In genomic region chr7:112204072-112204775, GRCh38 we compare ENCODE assay signal across 8 cellular contexts. TPM values are rescaled to one million over a fixed set of nuclear protein-coding genes. Genes with fewer than 3 reads are reported as not detected.
DNase-seq lines count a peak whose midpoint lies in the region; ATAC-seq and TF ChIP-seq lines count a peak whose summit lies in the region.

No MANE protein-coding gene starts in this region.

- no peak overlapping the region for H4K91ac ChIP-seq in neuronal stem cell (ENCODE audit: low read depth, low read length, poor library complexity)

- intact Hi-C loops in activated CD4-positive, alpha-beta T cell treated with anti-CD3 and anti-CD28 coated beads for 36 hours (cut with DNase I, micrococcal nuclease) = no loop called here
- intact Hi-C loops in PC-3 (cut with micrococcal nuclease) = loop anchor here (1.0 to 2.0 kb wide), 2 partner anchors 67 to 117 kb away; no protein-coding TSS in a partner anchor

- H3K9me3 Mint-ChIP-seq in activated CD4-positive, alpha-beta T cell treated with anti-CD3 and anti-CD28 coated beads for 36 hours (ENCODE audit: low read depth) = no peaks in the 10 kb centered on the region
- H3K9me3 Mint-ChIP-seq in endothelial cell (ENCODE audit: unreplicated experiment) = no peaks in the 10 kb centered on the region

- H3K14ac ChIP-seq in neuronal stem cell (ENCODE audit: low read length) = no peak overlapping the region

- H2AK5ac ChIP-seq in neuronal stem cell (ENCODE audit: low read depth, low read length) = no peak overlapping the region

- H3K4me3 Mint-ChIP-seq in activated CD4-positive, alpha-beta T cell treated with anti-CD3 and anti-CD28 coated beads for 36 hours = peak overlapping the region; percentile 92
- peak overlapping the region; percentile 100 for H3K4me3 Mint-ChIP-seq in endothelial cell (ENCODE audit: unreplicated experiment)

- peaks cover 31% of the 10 kb centered on the region for H3K4me1 Mint-ChIP-seq in activated CD4-positive, alpha-beta T cell treated with anti-CD3 and anti-CD28 coated beads for 36 hours
- peaks cover 54% of the 10 kb centered on the region for H3K4me1 Mint-ChIP-seq in endothelial cell (ENCODE audit: unreplicated experiment)

- no peak overlapping the region for H3K27ac ChIP-seq in PC-3 (ENCODE audit: low read length)
- H3K27ac ChIP-seq in neuronal stem cell (replicated peaks; ENCODE audit: low read length) = no peak overlapping the region

- H3K36me3 ChIP-seq in PC-3 (ENCODE audit: low read depth, low read length) (no peaks in the 10 kb centered on the region), neuronal stem cell (replicated peaks in 1 of 2; ENCODE audit: control insufficient read depth in 2 of 2, insufficient read depth in 2 of 2, low read length in 2 of 2) (no peaks in the 10 kb centered on the region)

- no peak overlapping the region for H3K4ac ChIP-seq in neuronal stem cell (ENCODE audit: low read length)

- no peak overlapping the region for H2BK120ac ChIP-seq in neuronal stem cell (ENCODE audit: low read depth, low read length)

- no TSS peak for BruUV-seq in PC-3 (replicated peaks; lab: Mats Ljungman, UMichigan)

- peaks cover 44% of the 10 kb centered on the region for H3K27me3 Mint-ChIP-seq in activated CD4-positive, alpha-beta T cell treated with anti-CD3 and anti-CD28 coated beads for 36 hours
- peaks cover 12% of the 10 kb centered on the region for H3K27me3 Mint-ChIP-seq in endothelial cell (ENCODE audit: unreplicated experiment)

- POLR2A ChIA-PET in activated CD4-positive, alpha-beta T cell treated with anti-CD3 and anti-CD28 coated beads for 36 hours (lab: Charles Lee) = interaction anchor here (4.7 kb wide), 1 partner anchor 246 kb away, joined by 23 read pairs; the partner anchor contains the start of gene IFRD1
- POLR2A ChIA-PET in PC-3 (lab: Charles Lee; ENCODE audit: unreplicated experiment) = interaction anchor here (0.6 to 0.8 kb wide), 3 partner anchors 124 to 273 kb away, joined by 3 to 8 read pairs (median 3); no protein-coding TSS in a partner anchor

- no peak overlapping the region for H3K23ac ChIP-seq in neuronal stem cell (ENCODE audit: low read depth, low read length, poor library complexity)

- H2BK12ac ChIP-seq in neuronal stem cell (ENCODE audit: low read length) = no peak overlapping the region

- WGBS in neuronal stem cell (ENCODE audit: extremely low coverage in 2 of 2, insufficient read length in 2 of 2, insufficient replicate concordance in 1 of 2), 2 donors = no CpG with 5 or more reads among the region's 12 CpGs

- peaks cover 92% of the 10 kb centered on the region for H3K79me2 ChIP-seq in PC-3 (ENCODE audit: low read length)

- H3K36me3 Mint-ChIP-seq in activated CD4-positive, alpha-beta T cell treated with anti-CD3 and anti-CD28 coated beads for 36 hours (ENCODE audit: low read depth) = peaks cover 3% of the 10 kb centered on the region
- H3K36me3 Mint-ChIP-seq in endothelial cell (ENCODE audit: low read depth, unreplicated experiment) = peaks cover 15% of the 10 kb centered on the region

- H3K9me2 ChIP-seq in PC-3 (replicated peaks; ENCODE audit: low read length) = no peaks in the 10 kb centered on the region

- no peak overlapping the region for H2BK15ac ChIP-seq in neuronal stem cell (ENCODE audit: low read length)

- H3K9me3 ChIP-seq in PC-3 (ENCODE audit: low read length) = no peaks in the 10 kb centered on the region
- H3K9me3 ChIP-seq in neuronal stem cell (replicated peaks in 1 of 2; ENCODE audit: control insufficient read depth in 2 of 2, insufficient read depth in 1 of 2, low read depth in 1 of 2, low read length in 2 of 2) = no peaks in the 10 kb centered on the region

- no peak overlapping the region for H3K27ac Mint-ChIP-seq in activated CD4-positive, alpha-beta T cell treated with anti-CD3 and anti-CD28 coated beads for 36 hours
- H3K27ac Mint-ChIP-seq in endothelial cell (ENCODE audit: unreplicated experiment) = peak overlapping the region; percentile 97

- CTCF ChIA-PET in activated CD4-positive, alpha-beta T cell treated with anti-CD3 and anti-CD28 coated beads for 36 hours (lab: Charles Lee) = interaction anchor here (1.1 kb wide), 1 partner anchor 176 kb away, joined by 3 read pairs; no protein-coding TSS in a partner anchor
- CTCF ChIA-PET in PC-3 (lab: Charles Lee) = no interaction called here

- H3K4me3 ChIP-seq in PC-3 (ENCODE audit: low read length) = peak overlapping the region; percentile 94
- peak overlapping the region; percentile 33 to 90 for H3K4me3 ChIP-seq in neuronal stem cell (ENCODE audit: low read length in 2 of 2)

- H3K79me1 ChIP-seq in neuronal stem cell (ENCODE audit: low read depth, low read length) = peaks cover 5% of the 10 kb centered on the region

- no peak overlapping the region for H3K18ac ChIP-seq in neuronal stem cell (ENCODE audit: low read length)

- H2AFZ ChIP-seq in PC-3 (ENCODE audit: low read length) (peak overlapping the region; percentile 18; the same call in 1 of the 2 replicates), neuronal stem cell (ENCODE audit: low read length) (peak overlapping the region; percentile 95)

- H4K8ac ChIP-seq in neuronal stem cell (ENCODE audit: low read depth, low read length) = no peak overlapping the region

- ATAC-seq in activated CD4-positive, alpha-beta T cell treated with anti-CD3 and anti-CD28 coated beads for 36 hours = no peak
- ATAC-seq in PC-3 (no peak), HG03354 (IDR thresholded peaks at IDR 0.05; ENCODE audit: poor library complexity, severe bottlenecking, unreplicated experiment) (no peak)

- peak overlapping the region; percentile 80 for H3K4me2 ChIP-seq in PC-3 (ENCODE audit: low read length)
- H3K4me2 ChIP-seq in neuronal stem cell (ENCODE audit: insufficient read depth, low read length, poor library complexity, severe bottlenecking) = peak overlapping the region; percentile 72

- TF ChIP-seq CTCF in PC-3 (conservative IDR thresholded peaks at IDR 0.05; ENCODE audit: low read depth, low read length) = no peak
- no peak for TF ChIP-seq CTCF in endothelial cell (IDR thresholded peaks at IDR 0.05; ENCODE audit: unreplicated experiment)

- no peaks in the 10 kb centered on the region for H4K20me1 ChIP-seq in PC-3 (ENCODE audit: low read length)

- H3F3A ChIP-seq in PC-3 (ENCODE audit: low read length, unreplicated experiment) = no peaks in the 10 kb centered on the region

- H2BK5ac ChIP-seq in neuronal stem cell (ENCODE audit: low read length) = no peak overlapping the region

- H3K27me3 ChIP-seq in PC-3 (ENCODE audit: low read length) (no peaks in the 10 kb centered on the region), neuronal stem cell (ENCODE audit: control insufficient read depth in 3 of 3, insufficient read depth in 3 of 3, low read depth in 1 of 3, low read length in 3 of 3) (no peaks in the 10 kb centered on the region)

- peak overlapping the region; percentile 78 for H3K9ac ChIP-seq in PC-3 (ENCODE audit: low read length)
- H3K9ac ChIP-seq in neuronal stem cell (ENCODE audit: low read depth, low read length, poor library complexity) = no peak overlapping the region

- peak; percentile 9 for DNase-seq in activated CD4-positive, alpha-beta T cell treated with anti-CD3 and anti-CD28 coated beads for 36 hours
- no peak for DNase-seq in activated CD4-positive, alpha-beta T cell treated with anti-CD3 and anti-CD28 coated beads for 48 hours
- peak; percentile 19 for DNase-seq in PC-3
- DNase-seq in endothelial cell (ENCODE audit: low spot score) = peak; percentile 11
- no peak for DNase-seq in neuronal stem cell (ENCODE audit: low spot score)
- DNase-seq in mucosa of gallbladder (ENCODE audit: low spot score) = no peak
- DNase-seq in stimulated activated CD4-positive, alpha-beta T cell treated with anti-CD3 and anti-CD28 coated beads, Interleukin-15, amount 100 ng/mL, for 24 hours = no peak

- peaks cover 38% of the 10 kb centered on the region for H3K4me1 ChIP-seq in PC-3 (ENCODE audit: insufficient read depth, low read length)
- peaks cover 0 to 3% of the 10 kb centered on the region in 2 donors for H3K4me1 ChIP-seq in neuronal stem cell (ENCODE audit: control insufficient read depth in 2 of 2, insufficient read depth in 1 of 2, low read depth in 1 of 2, low read length in 2 of 2)

RNA-seq across cellular contexts. Expression of gene DOCK4, which starts 2.0 kb away (rescaled TPM):
- total RNA-seq in activated CD4-positive, alpha-beta T cell treated with anti-CD3 and anti-CD28 coated beads for 36 hours = under 1 TPM; 0.32 TPM
- 21.8 and 25.4 TPM in 2 replicates for total RNA-seq in PC-3 (2014; rRNA removed)
- 99.2 TPM for total RNA-seq in endothelial cell (ENCODE audit: unreplicated experiment)
- 4.6 TPM for polyA plus RNA-seq in neuronal stem cell (2013, experiment 1 of 2)
- polyA plus RNA-seq in neuronal stem cell (2013, experiment 2 of 2) = 4.5 TPM
- 26.1 TPM for total RNA-seq in mucosa of gallbladder

RNA-seq across cellular contexts. Expression of gene ZNF277, which starts 2.3 kb away (rescaled TPM):
- total RNA-seq in activated CD4-positive, alpha-beta T cell treated with anti-CD3 and anti-CD28 coated beads for 36 hours = 10 to 100 TPM; 17.6 to 21.4 TPM
- total RNA-seq in PC-3 (2014; rRNA removed) (8.7 and 14.0 TPM in 2 replicates), endothelial cell (ENCODE audit: unreplicated experiment) (26.1 TPM), mucosa of gallbladder (29.4 TPM)
- 26.6 TPM for polyA plus RNA-seq in neuronal stem cell (2013, experiment 1 of 2)
- polyA plus RNA-seq in neuronal stem cell (2013, experiment 2 of 2) = 30.4 TPM

Comparison
In these comparisons a context has a peak if more than half of its experiments do, and no peak if none do; other contexts are left out.
1. DNase-seq: peak in activated CD4-positive, alpha-beta T cell treated with anti-CD3 and anti-CD28 coated beads for 36 hours (single experiment), PC-3 (single experiment) and endothelial cell (single experiment); none in activated CD4-positive, alpha-beta T cell treated with anti-CD3 and anti-CD28 coated beads for 48 hours (single experiment), neuronal stem cell (single experiment), mucosa of gallbladder (single experiment) and stimulated activated CD4-positive, alpha-beta T cell treated with anti-CD3 and anti-CD28 coated beads, Interleukin-15, amount 100 ng/mL, for 24 hours (single experiment).
2. RNA of gene DOCK4, which starts 2.0 kb away (total RNA-seq): 99.2 TPM in endothelial cell (single experiment), 26.1 TPM in mucosa of gallbladder (single experiment) and 21.8 to 25.4 TPM in PC-3; 0.32 TPM in activated CD4-positive, alpha-beta T cell treated with anti-CD3 and anti-CD28 coated beads for 36 hours; every median in the first group is over 10 times any median in the second.